1 cellular context compared by ENCODE assay signal in the genomic region with DNA sequence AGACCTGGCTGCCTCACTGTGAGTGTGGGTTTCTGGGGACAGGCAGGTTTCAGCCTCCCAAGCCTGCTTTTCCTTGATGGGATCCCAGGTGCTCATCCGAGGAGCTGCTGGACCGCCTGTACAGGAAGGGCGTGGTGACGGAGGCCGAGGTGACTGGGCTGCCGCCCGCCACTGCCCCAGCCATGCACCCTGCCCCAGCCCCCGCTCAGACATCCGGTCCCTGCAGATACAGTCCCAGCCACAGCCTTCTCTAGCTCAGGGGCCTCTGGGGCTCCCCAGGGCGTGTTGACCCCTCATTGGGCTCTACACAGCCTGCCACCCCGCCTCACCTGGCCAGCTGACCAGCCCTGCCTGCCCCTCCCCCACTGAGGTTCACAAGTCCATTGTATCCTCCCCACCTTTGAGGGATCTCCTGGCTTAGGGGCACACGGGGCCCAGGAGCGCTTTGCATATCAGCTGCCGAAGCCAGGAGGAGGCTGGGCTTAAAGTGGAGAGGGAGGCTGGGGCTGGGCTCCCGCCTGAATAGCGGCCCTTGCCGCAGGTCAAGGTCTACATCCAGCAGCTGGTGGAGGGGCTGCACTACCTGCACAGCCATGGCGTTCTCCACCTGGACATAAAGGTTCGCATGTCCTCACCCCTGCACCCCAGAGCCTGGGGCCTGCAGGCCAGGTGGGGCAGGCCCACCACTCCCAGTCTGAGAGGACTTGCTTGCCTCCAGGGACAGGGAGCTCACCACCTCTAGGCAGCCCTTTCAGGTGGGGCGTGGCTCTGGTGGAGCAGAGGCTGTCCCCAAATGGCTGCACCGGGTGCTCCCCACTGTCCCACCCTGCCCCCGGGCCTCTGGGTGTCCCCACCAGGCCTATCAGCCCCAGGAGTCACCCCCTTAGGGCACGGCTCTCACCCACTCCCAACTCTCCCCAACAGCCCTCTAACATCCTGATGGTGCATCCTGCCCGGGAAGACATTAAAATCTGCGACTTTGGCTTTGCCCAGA.
A peak's percentile ranks its signal among the peaks of the same experiment; 100 is the strongest.
TF ChIP-seq lines count a peak whose summit lies in the region.

No MANE protein-coding gene starts in this region.

TF ChIP-seq in K562, 482 proteins besides CTCF, POLR2A, EP300 and RAD21 (continued from another document):
- TF ChIP-seq ZZZ3 (IDR thresholded peaks at IDR 0.05): no peak
- TF ChIP-seq, protein P1, sequence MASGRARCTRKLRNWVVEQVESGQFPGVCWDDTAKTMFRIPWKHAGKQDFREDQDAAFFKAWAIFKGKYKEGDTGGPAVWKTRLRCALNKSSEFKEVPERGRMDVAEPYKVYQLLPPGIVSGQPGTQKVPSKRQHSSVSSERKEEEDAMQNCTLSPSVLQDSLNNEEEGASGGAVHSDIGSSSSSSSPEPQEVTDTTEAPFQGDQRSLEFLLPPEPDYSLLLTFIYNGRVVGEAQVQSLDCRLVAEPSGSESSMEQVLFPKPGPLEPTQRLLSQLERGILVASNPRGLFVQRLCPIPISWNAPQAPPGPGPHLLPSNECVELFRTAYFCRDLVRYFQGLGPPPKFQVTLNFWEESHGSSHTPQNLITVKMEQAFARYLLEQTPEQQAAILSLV (tag; IDR thresholded peaks at IDR 0.05): no peak
- TF ChIP-seq, protein P2, sequence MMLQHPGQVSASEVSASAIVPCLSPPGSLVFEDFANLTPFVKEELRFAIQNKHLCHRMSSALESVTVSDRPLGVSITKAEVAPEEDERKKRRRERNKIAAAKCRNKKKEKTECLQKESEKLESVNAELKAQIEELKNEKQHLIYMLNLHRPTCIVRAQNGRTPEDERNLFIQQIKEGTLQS (IDR thresholded peaks at IDR 0.05): peak; percentile 32; the same call in 1 of the 2 replicates
- TF ChIP-seq, protein P2 (CRISPR knock-in tag; conservative IDR thresholded peaks at IDR 0.05): no peak
- TF ChIP-seq SMAD3 (CRISPR knock-in tag; conservative IDR thresholded peaks at IDR 0.05): 0 out of 2 replicates have a peak, but pooled peaks have one; percentile 65
- TF ChIP-seq, protein P3, sequence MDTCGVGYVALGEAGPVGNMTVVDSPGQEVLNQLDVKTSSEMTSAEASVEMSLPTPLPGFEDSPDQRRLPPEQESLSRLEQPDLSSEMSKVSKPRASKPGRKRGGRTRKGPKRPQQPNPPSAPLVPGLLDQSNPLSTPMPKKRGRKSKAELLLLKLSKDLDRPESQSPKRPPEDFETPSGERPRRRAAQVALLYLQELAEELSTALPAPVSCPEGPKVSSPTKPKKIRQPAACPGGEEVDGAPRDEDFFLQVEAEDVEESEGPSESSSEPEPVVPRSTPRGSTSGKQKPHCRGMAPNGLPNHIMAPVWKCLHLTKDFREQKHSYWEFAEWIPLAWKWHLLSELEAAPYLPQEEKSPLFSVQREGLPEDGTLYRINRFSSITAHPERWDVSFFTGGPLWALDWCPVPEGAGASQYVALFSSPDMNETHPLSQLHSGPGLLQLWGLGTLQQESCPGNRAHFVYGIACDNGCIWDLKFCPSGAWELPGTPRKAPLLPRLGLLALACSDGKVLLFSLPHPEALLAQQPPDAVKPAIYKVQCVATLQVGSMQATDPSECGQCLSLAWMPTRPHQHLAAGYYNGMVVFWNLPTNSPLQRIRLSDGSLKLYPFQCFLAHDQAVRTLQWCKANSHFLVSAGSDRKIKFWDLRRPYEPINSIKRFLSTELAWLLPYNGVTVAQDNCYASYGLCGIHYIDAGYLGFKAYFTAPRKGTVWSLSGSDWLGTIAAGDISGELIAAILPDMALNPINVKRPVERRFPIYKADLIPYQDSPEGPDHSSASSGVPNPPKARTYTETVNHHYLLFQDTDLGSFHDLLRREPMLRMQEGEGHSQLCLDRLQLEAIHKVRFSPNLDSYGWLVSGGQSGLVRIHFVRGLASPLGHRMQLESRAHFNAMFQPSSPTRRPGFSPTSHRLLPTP (IDR thresholded peaks at IDR 0.05; ENCODE audit: borderline replicate concordance, extremely low read depth, insufficient read length): no peak
- TF ChIP-seq, protein P4, sequence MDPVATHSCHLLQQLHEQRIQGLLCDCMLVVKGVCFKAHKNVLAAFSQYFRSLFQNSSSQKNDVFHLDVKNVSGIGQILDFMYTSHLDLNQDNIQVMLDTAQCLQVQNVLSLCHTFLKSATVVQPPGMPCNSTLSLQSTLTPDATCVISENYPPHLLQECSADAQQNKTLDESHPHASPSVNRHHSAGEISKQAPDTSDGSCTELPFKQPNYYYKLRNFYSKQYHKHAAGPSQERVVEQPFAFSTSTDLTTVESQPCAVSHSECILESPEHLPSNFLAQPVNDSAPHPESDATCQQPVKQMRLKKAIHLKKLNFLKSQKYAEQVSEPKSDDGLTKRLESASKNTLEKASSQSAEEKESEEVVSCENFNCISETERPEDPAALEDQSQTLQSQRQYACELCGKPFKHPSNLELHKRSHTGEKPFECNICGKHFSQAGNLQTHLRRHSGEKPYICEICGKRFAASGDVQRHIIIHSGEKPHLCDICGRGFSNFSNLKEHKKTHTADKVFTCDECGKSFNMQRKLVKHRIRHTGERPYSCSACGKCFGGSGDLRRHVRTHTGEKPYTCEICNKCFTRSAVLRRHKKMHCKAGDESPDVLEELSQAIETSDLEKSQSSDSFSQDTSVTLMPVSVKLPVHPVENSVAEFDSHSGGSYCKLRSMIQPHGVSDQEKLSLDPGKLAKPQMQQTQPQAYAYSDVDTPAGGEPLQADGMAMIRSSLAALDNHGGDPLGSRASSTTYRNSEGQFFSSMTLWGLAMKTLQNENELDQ (CRISPR knock-in tag; IDR thresholded peaks at IDR 0.05; ENCODE audit: borderline replicate concordance): no peak
- peak; percentile 48 for TF ChIP-seq TEAD4 (IDR thresholded peaks at IDR 0.05; ENCODE audit: low read length)
- no peak for TF ChIP-seq TEAD4 (CRISPR knock-in tag; IDR thresholded peaks at IDR 0.05; ENCODE audit: borderline replicate concordance)
- TF ChIP-seq, protein P5, sequence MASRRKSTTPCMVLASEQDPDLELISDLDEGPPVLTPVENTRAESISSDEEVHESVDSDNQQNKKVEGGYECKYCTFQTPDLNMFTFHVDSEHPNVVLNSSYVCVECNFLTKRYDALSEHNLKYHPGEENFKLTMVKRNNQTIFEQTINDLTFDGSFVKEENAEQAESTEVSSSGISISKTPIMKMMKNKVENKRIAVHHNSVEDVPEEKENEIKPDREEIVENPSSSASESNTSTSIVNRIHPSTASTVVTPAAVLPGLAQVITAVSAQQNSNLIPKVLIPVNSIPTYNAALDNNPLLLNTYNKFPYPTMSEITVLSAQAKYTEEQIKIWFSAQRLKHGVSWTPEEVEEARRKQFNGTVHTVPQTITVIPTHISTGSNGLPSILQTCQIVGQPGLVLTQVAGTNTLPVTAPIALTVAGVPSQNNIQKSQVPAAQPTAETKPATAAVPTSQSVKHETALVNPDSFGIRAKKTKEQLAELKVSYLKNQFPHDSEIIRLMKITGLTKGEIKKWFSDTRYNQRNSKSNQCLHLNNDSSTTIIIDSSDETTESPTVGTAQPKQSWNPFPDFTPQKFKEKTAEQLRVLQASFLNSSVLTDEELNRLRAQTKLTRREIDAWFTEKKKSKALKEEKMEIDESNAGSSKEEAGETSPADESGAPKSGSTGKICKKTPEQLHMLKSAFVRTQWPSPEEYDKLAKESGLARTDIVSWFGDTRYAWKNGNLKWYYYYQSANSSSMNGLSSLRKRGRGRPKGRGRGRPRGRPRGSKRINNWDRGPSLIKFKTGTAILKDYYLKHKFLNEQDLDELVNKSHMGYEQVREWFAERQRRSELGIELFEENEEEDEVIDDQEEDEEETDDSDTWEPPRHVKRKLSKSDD (conservative IDR thresholded peaks at IDR 0.05; ENCODE audit: low read length): no peak
- TF ChIP-seq, protein P6, sequence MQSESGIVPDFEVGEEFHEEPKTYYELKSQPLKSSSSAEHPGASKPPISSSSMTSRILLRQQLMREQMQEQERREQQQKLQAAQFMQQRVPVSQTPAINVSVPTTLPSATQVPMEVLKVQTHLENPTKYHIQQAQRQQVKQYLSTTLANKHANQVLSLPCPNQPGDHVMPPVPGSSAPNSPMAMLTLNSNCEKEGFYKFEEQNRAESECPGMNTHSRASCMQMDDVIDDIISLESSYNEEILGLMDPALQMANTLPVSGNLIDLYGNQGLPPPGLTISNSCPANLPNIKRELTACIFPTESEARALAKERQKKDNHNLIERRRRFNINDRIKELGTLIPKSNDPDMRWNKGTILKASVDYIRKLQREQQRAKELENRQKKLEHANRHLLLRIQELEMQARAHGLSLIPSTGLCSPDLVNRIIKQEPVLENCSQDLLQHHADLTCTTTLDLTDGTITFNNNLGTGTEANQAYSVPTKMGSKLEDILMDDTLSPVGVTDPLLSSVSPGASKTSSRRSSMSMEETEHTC (IDR thresholded peaks at IDR 0.05): 0 out of 2 replicates have a peak, but pooled peaks have one; percentile 61
- TF ChIP-seq, protein P7, sequence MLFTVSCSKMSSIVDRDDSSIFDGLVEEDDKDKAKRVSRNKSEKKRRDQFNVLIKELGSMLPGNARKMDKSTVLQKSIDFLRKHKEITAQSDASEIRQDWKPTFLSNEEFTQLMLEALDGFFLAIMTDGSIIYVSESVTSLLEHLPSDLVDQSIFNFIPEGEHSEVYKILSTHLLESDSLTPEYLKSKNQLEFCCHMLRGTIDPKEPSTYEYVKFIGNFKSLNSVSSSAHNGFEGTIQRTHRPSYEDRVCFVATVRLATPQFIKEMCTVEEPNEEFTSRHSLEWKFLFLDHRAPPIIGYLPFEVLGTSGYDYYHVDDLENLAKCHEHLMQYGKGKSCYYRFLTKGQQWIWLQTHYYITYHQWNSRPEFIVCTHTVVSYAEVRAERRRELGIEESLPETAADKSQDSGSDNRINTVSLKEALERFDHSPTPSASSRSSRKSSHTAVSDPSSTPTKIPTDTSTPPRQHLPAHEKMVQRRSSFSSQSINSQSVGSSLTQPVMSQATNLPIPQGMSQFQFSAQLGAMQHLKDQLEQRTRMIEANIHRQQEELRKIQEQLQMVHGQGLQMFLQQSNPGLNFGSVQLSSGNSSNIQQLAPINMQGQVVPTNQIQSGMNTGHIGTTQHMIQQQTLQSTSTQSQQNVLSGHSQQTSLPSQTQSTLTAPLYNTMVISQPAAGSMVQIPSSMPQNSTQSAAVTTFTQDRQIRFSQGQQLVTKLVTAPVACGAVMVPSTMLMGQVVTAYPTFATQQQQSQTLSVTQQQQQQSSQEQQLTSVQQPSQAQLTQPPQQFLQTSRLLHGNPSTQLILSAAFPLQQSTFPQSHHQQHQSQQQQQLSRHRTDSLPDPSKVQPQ (CRISPR knock-in tag; IDR thresholded peaks at IDR 0.05; ENCODE audit: borderline replicate concordance): 0 out of 2 replicates have a peak, but pooled peaks have one; percentile 54
TF ChIP-seq in K562: peak in this region for 156.
